12 cellular contexts compared by ENCODE assay signal in genomic region chr2:98514879-98515570, GRCh38.
DNase-seq lines count a peak whose midpoint lies in the region; ATAC-seq, FAIRE-seq and TF ChIP-seq lines count a peak whose summit lies in the region.
"Had no signal": no experiment of that assay in that cellular context is flagged by ENCODE, and none has a peak within 500 bp of the region (broad histone marks: within the 10 kb centered on the region; RNA-seq: fewer than 3 reads in every experiment).

No MANE protein-coding gene starts in this region.

- H3K4me3 Mint-ChIP-seq in natural killer cell treated with Interleukin-12 subunit alpha and Interleukin-12 subunit beta and Interleukin-15 and Interleukin-18, amount 100 ng/mL, for 72 hours, result peak overlapping the region; percentile 57

- DNase-seq in ELR (ENCODE audit: low read depth) (peak; percentile 33), HT1080 (ENCODE audit: low read depth) (peak; percentile 62), GM12878 (ENCODE audit: low read depth, low spot score) (no peak), amniotic stem cell (lab: John Stamatoyannopoulos, UW) (no peak), GM19238 (ENCODE audit: insufficient read length, low spot score) (no peak), NK-92 (lab: John Stamatoyannopoulos, UW; ENCODE audit: unreplicated experiment) (no peak), SJCRH30 (no peak)
- DNase-seq in natural killer cell treated with Interleukin-12 subunit alpha and Interleukin-12 subunit beta and Interleukin-15 and Interleukin-18, amount 100 ng/mL, for 72 hours (ENCODE audit: low spot score), result no peak
- DNase-seq: Karpas-422, right cardiac atrium had no signal

- RAD21 ChIA-PET in GM12878 (lab: Charles Lee; ENCODE audit: unreplicated experiment), result interaction anchor here (1.0 to 2.0 kb wide), 9 partner anchors 27 to 103 kb away, joined by 3 to 10 read pairs (median 3); no protein-coding TSS in a partner anchor

- H3K9me3 ChIP-seq in GM12878 (replicated peaks; ENCODE audit: control insufficient read depth, insufficient read depth, low read length), result no peaks in the 10 kb centered on the region
- no peaks in the 10 kb centered on the region for H3K9me3 ChIP-seq in SJCRH30 (replicated peaks)

- TF ChIP-seq POLR2A in GM12878 (IDR thresholded peaks at IDR 0.05; ENCODE audit: low read depth, low read length), result no peak

- SMC1A ChIA-PET in GM12878 (lab: Charles Lee; ENCODE audit: uncharacterized antibody, unreplicated experiment), result interaction anchor here (1.0 to 3.0 kb wide), 12 partner anchors 10 to 102 kb away, joined by 3 to 13 read pairs (median 4); no protein-coding TSS in a partner anchor

- H3K27ac ChIP-seq in GM12878 (ENCODE audit: control insufficient read depth, insufficient read depth) (peak overlapping the region; percentile 58; the same call in 1 of the 2 replicates), SJCRH30 (no peak overlapping the region)
- H3K27ac ChIP-seq: epithelial cell of prostate had no signal

- in situ Hi-C loops in GM12878 (cut with MboI), result no loop called here

- H3K36me3 Mint-ChIP-seq in natural killer cell treated with Interleukin-12 subunit alpha and Interleukin-12 subunit beta and Interleukin-15 and Interleukin-18, amount 100 ng/mL, for 72 hours, result no peaks in the 10 kb centered on the region

- 75% methylated on average over 8 of the region's 8 CpGs for WGBS in GM12878 (ENCODE audit: insufficient coverage, insufficient replicate concordance, low lambda C conversion rate, missing lambda C conversion rate)

- no peak for FAIRE-seq in GM12878 (lab: Jason Lieb, UNC)
- FAIRE-seq: TTC549 had no signal

- peak; percentile 59 for ATAC-seq in GM12878
- ATAC-seq in natural killer cell treated with Interleukin-12 subunit alpha and Interleukin-12 subunit beta and Interleukin-15 and Interleukin-18, amount 100 ng/mL, for 72 hours, result peak; percentile 58 to 62

- intact Hi-C loops in GM12878 (cut with micrococcal nuclease; ENCODE audit: unreplicated experiment), result loop anchor here (5.0 kb wide), 1 partner anchor 68 kb away; no protein-coding TSS in a partner anchor

- no peak overlapping the region for H3K4me3 ChIP-seq in GM12878
- no peak overlapping the region for H3K4me3 ChIP-seq in SJCRH30

- no TSS peak for BruUV-seq in GM12878 (replicated peaks; lab: Mats Ljungman, UMichigan)

- no peak for TF ChIP-seq CTCF in GM12878 (IDR thresholded peaks at IDR 0.05 in 2 of 3, conservative IDR thresholded peaks at IDR 0.05 in 1 of 3; ENCODE audit: control insufficient read depth in 2 of 3, extremely low read depth in 1 of 3, insufficient read depth in 1 of 3, low read depth in 3 of 3, low read length in 3 of 3)

- no peaks in the 10 kb centered on the region for H3K27me3 Mint-ChIP-seq in natural killer cell treated with Interleukin-12 subunit alpha and Interleukin-12 subunit beta and Interleukin-15 and Interleukin-18, amount 100 ng/mL, for 72 hours

- H3K4me1 Mint-ChIP-seq in natural killer cell treated with Interleukin-12 subunit alpha and Interleukin-12 subunit beta and Interleukin-15 and Interleukin-18, amount 100 ng/mL, for 72 hours (ENCODE audit: low read depth in 2 of 2), result peaks cover 76 to 77% of the 10 kb centered on the region in 2 donors

- H3K9ac ChIP-seq in GM12878 (ENCODE audit: control insufficient read depth, insufficient read depth, low read length), result no peak overlapping the region

- TF ChIP-seq EP300 in GM12878 (IDR thresholded peaks at IDR 0.05; ENCODE audit: borderline replicate concordance in 1 of 2, control insufficient read depth in 1 of 2, low read depth in 2 of 2, low read length in 2 of 2), result no peak

- 0 out of 2 replicates have a peak overlapping the region, but pooled peaks have one; percentile 24 for H3K4me2 ChIP-seq in GM12878 (ENCODE audit: control insufficient read depth, insufficient read depth)

- H3K4me1 ChIP-seq in GM12878 (ENCODE audit: control insufficient read depth, insufficient read depth, low read length) (peaks cover 20% of the 10 kb centered on the region), SJCRH30 (no peaks in the 10 kb centered on the region)

- no peaks in the 10 kb centered on the region for H3K9me3 Mint-ChIP-seq in natural killer cell treated with Interleukin-12 subunit alpha and Interleukin-12 subunit beta and Interleukin-15 and Interleukin-18, amount 100 ng/mL, for 72 hours

- H3K36me3 ChIP-seq in GM12878 (ENCODE audit: control insufficient read depth in 2 of 2, insufficient read depth in 2 of 2, low read length in 1 of 2), result peaks cover 7 to 16% of the 10 kb centered on the region in 2 experiments
- H3K36me3 ChIP-seq in SJCRH30, result no peaks in the 10 kb centered on the region

- H3K27me3 ChIP-seq in GM12878 (replicated peaks in 1 of 2; ENCODE audit: control insufficient read depth in 2 of 2, insufficient read depth in 2 of 2, low read length in 1 of 2), result no peaks in the 10 kb centered on the region
- H3K27me3 ChIP-seq in SJCRH30, result no peaks in the 10 kb centered on the region

- POLR2A ChIA-PET in GM12878 (lab: Charles Lee), result interaction anchor here (0.8 to 1.0 kb wide), 3 partner anchors 13 to 35 kb away, joined by 3 to 4 read pairs (median 3); no protein-coding TSS in a partner anchor

- no peak overlapping the region for H2AFZ ChIP-seq in GM12878 (ENCODE audit: control insufficient read depth, low read depth, low read length)

- TF ChIP-seq RAD21 in GM12878 (IDR thresholded peaks at IDR 0.05; ENCODE audit: insufficient read depth, low read depth, low read length), result no peak

- no peaks in the 10 kb centered on the region for H4K20me1 ChIP-seq in GM12878 (ENCODE audit: control insufficient read depth, insufficient read depth)

- CTCF ChIA-PET in GM12878 (lab: Yijun Ruan, JAX), result interaction anchor here (0.7 to 5.8 kb wide), 9 partner anchors 8 to 107 kb away, joined by 3 to 41 read pairs (median 3); no protein-coding TSS in a partner anchor

- peaks cover 32% of the 10 kb centered on the region for H3K79me2 ChIP-seq in GM12878 (ENCODE audit: control insufficient read depth, insufficient read depth, low read length)

- H3K27ac Mint-ChIP-seq in natural killer cell treated with Interleukin-12 subunit alpha and Interleukin-12 subunit beta and Interleukin-15 and Interleukin-18, amount 100 ng/mL, for 72 hours, result peak overlapping the region; percentile 54 to 89

TF ChIP-seq in GM12878, 131 proteins besides CTCF, POLR2A, EP300 and RAD21:
- no peak for TF ChIP-seq REST (IDR thresholded peaks at IDR 0.05; ENCODE audit: low read depth, low read length)
- TF ChIP-seq STAT1 (conservative IDR thresholded peaks at IDR 0.05), result no peak
- no peak for TF ChIP-seq PAX5 (IDR thresholded peaks at IDR 0.05; ENCODE audit: borderline replicate concordance, low read depth, low read length)
- TF ChIP-seq CHD4 (IDR thresholded peaks at IDR 0.05), result no peak
- no peak for TF ChIP-seq JUND (IDR thresholded peaks at IDR 0.05; ENCODE audit: low read depth, low read length)
- no peak for TF ChIP-seq TARDBP (IDR thresholded peaks at IDR 0.05; ENCODE audit: borderline replicate concordance)
- TF ChIP-seq CEBPZ (IDR thresholded peaks at IDR 0.05; ENCODE audit: low read depth, low read length), result no peak
- no peak for TF ChIP-seq SREBF1 (IDR thresholded peaks at IDR 0.05; ENCODE audit: low read length)

Comparison
In these comparisons a context has a peak if more than half of its experiments do, and no peak if none do; other contexts are left out.
1. DNase-seq: peak in ELR (single experiment) and HT1080 (single experiment); none in GM12878 (single experiment), natural killer cell treated with Interleukin-12 subunit alpha and Interleukin-12 subunit beta and Interleukin-15 and Interleukin-18, amount 100 ng/mL, for 72 hours (single experiment), amniotic stem cell (single experiment), GM19238 (single experiment), NK-92 (single experiment) and SJCRH30 (0 of 2).